Comparison of ENCODE assay signal across 9 cellular contexts in the genomic region with DNA sequence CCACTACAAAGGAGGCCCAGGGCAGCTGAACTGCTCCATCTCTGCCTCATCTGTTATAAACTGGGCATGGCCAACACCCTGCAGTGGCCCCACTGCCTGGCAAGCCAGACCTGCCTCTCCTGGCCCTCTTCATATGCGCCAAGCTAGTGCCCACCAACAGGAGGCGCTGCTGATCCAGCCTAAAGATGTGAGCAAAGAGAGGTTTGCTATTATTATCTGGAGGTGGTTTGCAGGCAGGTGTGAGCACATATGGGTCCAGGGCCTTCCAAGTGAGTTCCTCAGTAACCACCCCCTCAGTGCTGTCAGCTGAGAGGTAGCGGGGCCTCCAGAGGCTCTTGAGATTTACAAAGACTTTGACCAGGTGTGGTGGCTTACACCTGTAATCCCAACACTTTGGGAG.
A peak's percentile ranks its signal among the peaks of the same experiment; 100 is the strongest.
DNase-seq lines count a peak whose midpoint lies in the region; ATAC-seq, FAIRE-seq and TF ChIP-seq lines count a peak whose summit lies in the region.
"Had no signal": no experiment of that assay in that cellular context is flagged by ENCODE, and none has a peak within 500 bp of the region (broad histone marks: within the 10 kb centered on the region; RNA-seq: fewer than 3 reads in every experiment).

No MANE protein-coding gene starts in this region.

- TF ChIP-seq CTCF in astrocyte of the cerebellum (IDR thresholded peaks at IDR 0.05; ENCODE audit: low read depth, low read length, missing control alignments), result peak; percentile 31
- TF ChIP-seq CTCF in neural crest cell (conservative IDR thresholded peaks at IDR 0.05), result peak; percentile 45

- DNase-seq in GM19239 (ENCODE audit: insufficient read length, low spot score) (no peak), T-helper 1 cell (peak; percentile 30 to 73 (median 49)), astrocyte of the cerebellum (ENCODE audit: low read depth) (no peak), neural crest cell (ENCODE audit: low read depth, low spot score) (no peak), cerebellar nuclear complex (lab: John Stamatoyannopoulos, UW) (no peak)

- FAIRE-seq in GM19239 (lab: Jason Lieb, UNC), result peak; percentile 4

- ATAC-seq in HG03520 (IDR thresholded peaks at IDR 0.05; ENCODE audit: unreplicated experiment), result no peak
- no peak for ATAC-seq in HG03095 (IDR thresholded peaks at IDR 0.05; ENCODE audit: unreplicated experiment)
- no peak for ATAC-seq in HG03280 (IDR thresholded peaks at IDR 0.05; ENCODE audit: unreplicated experiment)

- no peaks in the 10 kb centered on the region for H3K36me3 Mint-ChIP-seq in neural crest cell (ENCODE audit: low read depth)

- no peak overlapping the region for H3K4me3 ChIP-seq in astrocyte of the cerebellum (ENCODE audit: low read depth, low read length)
- H3K4me3 ChIP-seq: SK-N-MC had no signal

- no peak overlapping the region for H3K27ac Mint-ChIP-seq in neural crest cell (ENCODE audit: unreplicated experiment)

- in situ Hi-C loops in astrocyte of the cerebellum (cut with HindIII; ENCODE audit: low sequenced_read_pairs), result no loop called here

- H3K4me1 Mint-ChIP-seq in neural crest cell, result peaks cover 19% of the 10 kb centered on the region

- no peaks in the 10 kb centered on the region for H3K27me3 Mint-ChIP-seq in neural crest cell (ENCODE audit: low read depth)

- no peak overlapping the region for H3K4me3 Mint-ChIP-seq in neural crest cell

- H3K9me3 Mint-ChIP-seq in neural crest cell, result no peaks in the 10 kb centered on the region

Comparison
In these comparisons a context has a peak if more than half of its experiments do, and no peak if none do; other contexts are left out.
1. DNase-seq: peak in T-helper 1 cell (5 of 5); none in GM19239 (single experiment), astrocyte of the cerebellum (single experiment), neural crest cell (single experiment) and cerebellar nuclear complex (0 of 2).